In genomic region chr19:49642488-49643035, GRCh38 we compare ENCODE assay signal across 1 cellular context.
TF ChIP-seq lines count a peak whose summit lies in the region.

No MANE protein-coding gene starts in this region.

TF ChIP-seq in GM23338, 12 proteins besides CTCF, POLR2A, EP300 and RAD21 (continued from another document):
- no peak for TF ChIP-seq ZNF462 (CRISPR knock-in tag; IDR thresholded peaks at IDR 0.05)
- TF ChIP-seq ZNF331 (CRISPR knock-in tag; IDR thresholded peaks at IDR 0.05; ENCODE audit: low read depth) = no peak
- TF ChIP-seq NANOG (IDR thresholded peaks at IDR 0.05; ENCODE audit: borderline replicate concordance) = no peak
- no peak for TF ChIP-seq EZH2phosphoT487 (IDR thresholded peaks at IDR 0.05; ENCODE audit: unreplicated experiment)
